In the genomic region with DNA sequence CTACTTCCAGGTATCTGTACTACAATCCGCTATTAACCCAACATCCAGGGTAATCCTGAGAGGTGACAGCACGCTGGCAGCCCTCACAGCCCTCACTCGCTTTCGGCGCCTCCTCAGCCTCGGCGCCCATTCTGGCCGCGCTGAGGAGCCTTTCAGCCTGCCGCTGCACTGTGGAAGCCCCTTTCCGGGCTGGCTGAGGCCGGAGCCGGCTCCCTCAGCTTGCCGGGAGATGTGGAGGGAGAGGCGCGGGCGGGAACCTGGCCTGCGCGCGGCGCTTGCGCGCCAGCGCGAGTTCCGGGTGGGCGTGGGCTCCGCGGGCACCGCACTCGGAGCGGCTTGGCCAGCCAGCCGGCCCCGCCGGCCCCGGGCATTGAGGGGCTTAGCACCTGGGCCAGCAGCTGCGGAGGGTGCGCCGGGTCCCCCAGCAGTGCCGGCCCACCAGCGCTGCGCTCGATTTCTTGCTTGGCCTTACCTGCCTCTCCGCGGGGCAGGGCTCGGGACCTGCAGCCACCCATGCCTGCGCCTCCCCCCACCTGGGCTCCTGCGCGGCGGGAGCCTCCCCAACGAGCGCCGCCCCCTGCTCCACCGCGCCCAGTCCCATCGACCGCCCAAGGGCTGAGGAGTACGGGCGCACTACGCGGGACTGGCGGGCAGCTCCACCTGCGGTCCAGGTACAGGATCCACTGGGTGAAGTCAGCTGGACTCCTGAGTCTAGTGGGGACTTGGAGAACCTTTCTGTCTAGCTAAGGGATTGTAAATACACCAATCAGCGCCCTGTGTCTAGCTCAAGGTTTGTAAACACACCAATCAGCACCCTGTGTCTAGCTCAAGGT, we compare ENCODE assay signal across 8 cellular contexts.
DNase-seq lines count a peak whose midpoint lies in the region; ATAC-seq, FAIRE-seq and TF ChIP-seq lines count a peak whose summit lies in the region.

No MANE protein-coding gene starts in this region.

- H3K27ac ChIP-seq in esophagus squamous epithelium (peak overlapping the region; percentile 17 to 64 (median 29)), pancreas (peak overlapping the region in 2 of 4 donors; percentile 15 to 36)

- peak overlapping the region; percentile 67 for H3K4me3 Mint-ChIP-seq in T-helper 17 cell

- DNase-seq in GM20000 (ENCODE audit: low spot score) (peak; percentile 18), T-helper 17 cell (peak in 1 of 3 donors; percentile 16), esophagus squamous epithelium (lab: John Stamatoyannopoulos, UW) (no peak), pancreas (peak; percentile 40 to 77 (median 60)), GM12891 (ENCODE audit: insufficient read length, low spot score) (no peak), EL (no peak)

- TF ChIP-seq POLR2A in esophagus squamous epithelium (IDR thresholded peaks at IDR 0.05) (peak in 1 of 4 donors; percentile 22), GM12891 (IDR thresholded peaks at IDR 0.05; ENCODE audit: low read depth, low read length) (no peak)

- TF ChIP-seq CTCF in GM20000 (IDR thresholded peaks at IDR 0.05; ENCODE audit: extremely low read depth, missing control alignments) (no peak), esophagus squamous epithelium (IDR thresholded peaks at IDR 0.05) (no peak), pancreas (IDR thresholded peaks at IDR 0.05) (no peak)

- H3K4me3 ChIP-seq in esophagus squamous epithelium (peak overlapping the region; percentile 55 to 73 (median 57)), pancreas (peak overlapping the region; percentile 47 to 70 (median 59))

- H3K4me1 ChIP-seq in esophagus squamous epithelium (peaks cover 0 to 7% (median 0%) of the 10 kb centered on the region in 3 donors), pancreas (peaks cover 0 to under 1% (median 0%) of the 10 kb centered on the region in 3 donors)

- H3K27me3 ChIP-seq in esophagus squamous epithelium = peaks cover 0 to 14% (median 0%) of the 10 kb centered on the region in 4 donors
- H3K27me3 ChIP-seq in pancreas = no peaks in the 10 kb centered on the region

- H3K4me1 Mint-ChIP-seq in T-helper 17 cell = no peaks in the 10 kb centered on the region

- ATAC-seq in T-helper 17 cell (peak; percentile 56), pancreas (peak; percentile 90 to 94 (median 92)), HG03342 (IDR thresholded peaks at IDR 0.05; ENCODE audit: unreplicated experiment) (no peak), GM19328 (IDR thresholded peaks at IDR 0.05; ENCODE audit: unreplicated experiment) (no peak)

- H3K27me3 Mint-ChIP-seq in T-helper 17 cell = peaks cover 13% of the 10 kb centered on the region

- peaks cover 2% of the 10 kb centered on the region for H3K36me3 Mint-ChIP-seq in T-helper 17 cell (ENCODE audit: low read depth)

- no peak for FAIRE-seq in pancreas (lab: Jason Lieb, UNC)
- FAIRE-seq in GM12891 (lab: Jason Lieb, UNC) = no peak

- H3K9me3 ChIP-seq in T-helper 17 cell (ENCODE audit: control insufficient read depth, low read length, poor library complexity, severe bottlenecking) (no peaks in the 10 kb centered on the region), esophagus squamous epithelium (no peaks in the 10 kb centered on the region), pancreas (no peaks in the 10 kb centered on the region)

- WGBS in esophagus squamous epithelium, 2 donors = 68 to 70% methylated on average over 2 of the region's 64 CpGs
- 6% methylated on average over 59 to 64 of the region's 64 CpGs for WGBS in pancreas, 2 donors

- intact Hi-C loops in esophagus squamous epithelium (cut with DNase I) (no loop called here), pancreas (cut with DNase I) (no loop called here)

- H3K27ac Mint-ChIP-seq in T-helper 17 cell = no peak overlapping the region

- H3K36me3 ChIP-seq in esophagus squamous epithelium (no peaks in the 10 kb centered on the region), pancreas (no peaks in the 10 kb centered on the region)

TF ChIP-seq in GM12891, 5 proteins besides CTCF, POLR2A, EP300 and RAD21:
- TF ChIP-seq SPI1 (IDR thresholded peaks at IDR 0.05; ENCODE audit: low read depth, low read length) (no peak), TAF1 (IDR thresholded peaks at IDR 0.05; ENCODE audit: low read depth, low read length) (no peak), POU2F2 (IDR thresholded peaks at IDR 0.05; ENCODE audit: low read depth, low read length) (no peak)

Comparison
In these comparisons a context has a peak if more than half of its experiments do, and no peak if none do; other contexts are left out.
1. DNase-seq: peak in GM20000 (single experiment) and pancreas (6 of 6); none in esophagus squamous epithelium (single experiment), GM12891 (single experiment) and EL (single experiment).
2. ATAC-seq: peak in T-helper 17 cell (single experiment) and pancreas (4 of 4); none in HG03342 (single experiment) and GM19328 (single experiment).